10 cellular contexts compared by ENCODE assay signal in the genomic region with DNA sequence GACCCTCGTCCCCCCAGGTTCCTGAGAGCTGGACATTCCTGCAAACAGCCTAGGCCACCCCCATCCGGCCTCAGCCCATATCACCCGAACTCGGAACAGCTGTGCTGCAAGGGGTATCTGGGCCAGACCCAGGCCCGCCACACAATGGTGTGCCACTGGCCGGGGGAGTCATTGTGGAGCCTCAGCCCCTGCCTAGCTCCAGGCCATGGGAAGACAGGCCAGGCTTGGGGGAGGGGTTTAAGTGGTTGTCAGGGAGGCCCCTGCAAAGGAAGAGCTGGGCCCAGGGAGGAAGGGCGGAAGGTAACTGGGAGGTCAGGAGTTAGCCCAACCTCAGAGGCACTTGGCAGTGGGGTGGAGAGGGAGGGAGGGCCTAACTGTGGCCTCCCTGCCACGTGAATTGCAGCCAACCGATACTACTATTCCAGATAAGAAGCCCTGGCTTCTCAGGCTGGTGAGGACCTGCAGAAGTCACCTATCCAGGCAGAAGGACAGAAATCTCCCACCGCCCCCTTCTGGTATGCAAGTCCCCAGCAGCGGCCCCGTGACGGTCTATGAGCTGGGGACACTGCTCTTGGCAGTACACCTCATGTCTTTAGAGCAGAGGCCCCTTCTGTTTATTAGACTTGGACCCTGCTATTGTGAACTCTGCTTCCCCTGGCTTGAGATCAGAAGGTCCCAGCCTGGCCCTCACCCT. TPM values are rescaled to one million over a fixed set of nuclear protein-coding genes. Genes with fewer than 3 reads are reported as not detected.
DNase-seq lines count a peak whose midpoint lies in the region; ATAC-seq, FAIRE-seq and TF ChIP-seq lines count a peak whose summit lies in the region.
"Had no signal": no experiment of that assay in that cellular context is flagged by ENCODE, and none has a peak within 500 bp of the region (broad histone marks: within the 10 kb centered on the region; RNA-seq: fewer than 3 reads in every experiment).

No MANE protein-coding gene starts in this region.

- peak; percentile 50 to 74 (median 61) for ATAC-seq in heart right ventricle
- ATAC-seq in GM21723 (IDR thresholded peaks at IDR 0.05; ENCODE audit: unreplicated experiment): no peak

- H3K27ac ChIP-seq in HL-60 (replicated peaks) (peak overlapping the region; percentile 99), heart right ventricle (peak overlapping the region; percentile 64 to 95 (median 88)), skin epidermis (peak overlapping the region in 19 of 21 experiments; percentile 63 to 96 (median 85))

- H3K27me3 ChIP-seq in HL-60 (ENCODE audit: insufficient read depth, poor library complexity, severe bottlenecking) (no peaks in the 10 kb centered on the region), heart right ventricle (no peaks in the 10 kb centered on the region)

- H3K36me3 ChIP-seq in heart right ventricle: peaks cover 0 to 21% (median 14%) of the 10 kb centered on the region in 9 donors

- peaks cover 43 to 99% (median 57%) of the 10 kb centered on the region in 9 donors for H3K4me1 ChIP-seq in heart right ventricle

- H3K4me3 ChIP-seq in HL-60 (replicated peaks; ENCODE audit: insufficient read depth, low read length) (no peak overlapping the region), heart right ventricle (no peak overlapping the region), skin epidermis (no peak overlapping the region)

- no peak for FAIRE-seq in H54 (lab: Jason Lieb, UNC)
- FAIRE-seq: bronchial epithelial cell had no signal

- TF ChIP-seq CTCF in HL-60 (IDR thresholded peaks at IDR 0.05; ENCODE audit: insufficient read depth, low read length) (no peak), heart right ventricle (IDR thresholded peaks at IDR 0.05) (peak in 6 of 9 donors; percentile 6 to 52 (median 32))

- H3K9me3 ChIP-seq in heart right ventricle: peaks cover 0 to 8% (median 0%) of the 10 kb centered on the region in 11 donors

- TF ChIP-seq POLR2A in H54 (IDR thresholded peaks at IDR 0.05; ENCODE audit: low read depth, low read length): no peak

- intact Hi-C loops in heart right ventricle (cut with DNase I): loop anchor here in 1 of 10 donors (1.0 kb wide), 1 partner anchor 21 kb away; no protein-coding TSS in a partner anchor

- 24 to 35% methylated on average over 13 of the region's 13 CpGs for WGBS in heart right ventricle, 2 donors

- DNase-seq in HL-60 (ENCODE audit: low read depth in 1 of 2, low spot score in 1 of 2) (peak; percentile 94 to 97), SKM-1 treated with dmso at 0.1 percent for 144 hours (lab: John Stamatoyannopoulos, UW; ENCODE audit: unreplicated experiment) (peak; percentile 96), heart right ventricle (peak; percentile 68 to 79), NCI-H69 (lab: John Stamatoyannopoulos, UW) (no peak), H54 (ENCODE audit: insufficient read length, low spot score) (no peak), AG08396 (ENCODE audit: low spot score) (no peak)
- DNase-seq: NCI-H526 treated with DMSO at 0.1 percent for 48 hours had no signal

RNA-seq across cellular contexts. Expression of a gene that starts 26.8 kb away (rescaled TPM):
- 100 to 1,000 TPM in 1 of 10 donors, 10 to 100 TPM in 9; 36.6 to 112 (median 69.0) TPM for total RNA-seq in heart right ventricle
- polyA plus RNA-seq in heart right ventricle: 100 to 1,000 TPM in 1 of 2 donors, 10 to 100 TPM in 1; 47.0 to 102 TPM

RNA-seq across cellular contexts. Expression of a gene that starts 26.9 kb away (rescaled TPM):
- total RNA-seq in heart right ventricle: under 1 TPM in 5 of 10 donors, not detected in 5; 0.05 to 0.16 (median 0.07) TPM
- polyA plus RNA-seq in heart right ventricle: under 1 TPM; 0.03 to 0.15 TPM
- total RNA-seq: bronchial epithelial cell had no signal

Comparison
In these comparisons a context has a peak if more than half of its experiments do, and no peak if none do; other contexts are left out.
1. DNase-seq: peak in HL-60 (2 of 2), SKM-1 treated with dmso at 0.1 percent for 144 hours (single experiment) and heart right ventricle (2 of 2); none in NCI-H69 (single experiment), H54 (single experiment) and AG08396 (single experiment).
2. Peak in every context shown above with its lines, with median percentiles within 50 percentile points of each other: H3K27ac ChIP-seq.